In the genomic region with DNA sequence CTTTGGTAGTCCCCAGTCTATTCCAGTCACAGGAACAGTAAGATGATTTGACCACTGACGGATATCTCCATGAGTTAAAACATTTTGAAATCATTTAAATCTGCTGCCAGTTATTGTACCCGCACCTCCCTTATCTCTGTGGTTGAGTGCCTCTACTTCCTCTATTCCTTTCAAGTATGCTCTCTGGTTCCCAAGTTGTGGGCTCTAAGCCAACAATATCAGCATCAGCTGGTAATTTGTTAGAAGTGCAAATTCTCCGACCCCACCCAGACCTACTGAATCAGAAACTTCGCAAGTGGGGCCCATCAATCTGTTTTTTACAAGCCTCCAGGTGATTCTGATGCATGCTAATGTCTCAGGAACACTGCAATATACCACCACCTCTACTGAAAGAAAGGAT, we compare ENCODE assay signal across 9 cellular contexts.
DNase-seq lines count a peak whose midpoint lies in the region; ATAC-seq, FAIRE-seq and TF ChIP-seq lines count a peak whose summit lies in the region.
"Had no signal": no experiment of that assay in that cellular context is flagged by ENCODE, and none has a peak within 500 bp of the region (broad histone marks: within the 10 kb centered on the region; RNA-seq: fewer than 3 reads in every experiment).

No MANE protein-coding gene starts in this region.

- H3K27me3 Mint-ChIP-seq in H9 (ENCODE audit: low read depth): no peaks in the 10 kb centered on the region

- no peak overlapping the region for H4K91ac ChIP-seq in H9 (ENCODE audit: insufficient read length, low read depth, low read length)
- no peak overlapping the region for H4K91ac ChIP-seq in H1 (replicated peaks; ENCODE audit: insufficient read length, low read length)

- no peak for FAIRE-seq in H1 (lab: Jason Lieb, UNC)

- TF ChIP-seq RAD21 in H1 (IDR thresholded peaks at IDR 0.05 in 1 of 2, conservative IDR thresholded peaks at IDR 0.05 in 1 of 2; ENCODE audit: low read depth in 2 of 2, low read length in 2 of 2): no peak

- H3K9me3 Mint-ChIP-seq in H9: peaks cover 0 to 7% of the 10 kb centered on the region in 2 experiments; a peak in 3 of 5 replicates

- H2BK120ac ChIP-seq in H9 (ENCODE audit: low read depth, low read length, poor library complexity, severe bottlenecking): no peak overlapping the region
- H2BK120ac ChIP-seq in H1 (replicated peaks; ENCODE audit: low read depth, low read length): peak overlapping the region; percentile 17

- H3K9ac ChIP-seq in H9 (ENCODE audit: extremely low read depth, insufficient read length, low read length): no peak overlapping the region
- no peak overlapping the region for H3K9ac ChIP-seq in H1 (replicated peaks in 1 of 4; ENCODE audit: extremely low read depth in 1 of 4, low read depth in 3 of 4, low read length in 3 of 4)

- POLR2A ChIA-PET in H1 (lab: Charles Lee; ENCODE audit: partially characterized antibody): no interaction called here

- H3K4me2 ChIP-seq in H9 (ENCODE audit: insufficient read depth, insufficient read length, low read length) (no peak overlapping the region), H1 (ENCODE audit: insufficient read depth in 1 of 2, low read depth in 2 of 2, low read length in 2 of 2) (no peak overlapping the region)

- no peaks in the 10 kb centered on the region for H3K79me1 ChIP-seq in H9 (ENCODE audit: insufficient read depth, low read depth, low read length, poor library complexity, severe bottlenecking)
- no peaks in the 10 kb centered on the region for H3K79me1 ChIP-seq in H1 (ENCODE audit: low read depth, low read length)

- H4K20me1 ChIP-seq in H9 (ENCODE audit: control insufficient read depth, insufficient read depth, insufficient read length): no peaks in the 10 kb centered on the region
- H4K20me1 ChIP-seq in H1 (replicated peaks in 1 of 2; ENCODE audit: control insufficient read depth in 1 of 2, insufficient read depth in 2 of 2, low read length in 2 of 2): no peaks in the 10 kb centered on the region

- no peak overlapping the region for H3K27ac ChIP-seq in H9 (ENCODE audit: insufficient read length, low read depth, low read length)
- no peak overlapping the region for H3K27ac ChIP-seq in H1 (ENCODE audit: low read depth, low read length)
- no peak overlapping the region for H3K27ac ChIP-seq in effector memory CD4-positive, alpha-beta T cell (ENCODE audit: insufficient read depth, low read length, poor library complexity, severe bottlenecking)
- H3K27ac ChIP-seq in right cardiac atrium (ENCODE audit: low read length): no peak overlapping the region

- H4K5ac ChIP-seq in H9 (ENCODE audit: insufficient read length, low read depth, low read length) (no peak overlapping the region), H1 (ENCODE audit: insufficient read length, low read depth, low read length) (no peak overlapping the region)

- no peak overlapping the region for H3K14ac ChIP-seq in H9 (ENCODE audit: insufficient read depth, low read length)
- no peak overlapping the region for H3K14ac ChIP-seq in H1 (ENCODE audit: insufficient read length)

- H2BK20ac ChIP-seq in H9 (ENCODE audit: low read depth, low read length, poor library complexity, severe bottlenecking) (peak overlapping the region; percentile 75), H1 (ENCODE audit: low read length) (no peak overlapping the region)

- CTCF ChIA-PET in H1 (lab: Charles Lee; ENCODE audit: partially characterized antibody): interaction anchor here (0.6 to 4.2 kb wide), 7 partner anchors 11 to 914 kb away, joined by 3 to 18 read pairs (median 3); no protein-coding TSS in a partner anchor

- peaks cover 2% of the 10 kb centered on the region; the same call in 1 of the 2 replicates for H3K4me1 ChIP-seq in H9 (ENCODE audit: insufficient read depth, low read length)
- peaks cover 0 to 9% (median 6%) of the 10 kb centered on the region in 4 experiments; a peak in 3 of 7 replicates for H3K4me1 ChIP-seq in H1 (replicated peaks in 1 of 4; ENCODE audit: control insufficient read depth in 3 of 4, insufficient read depth in 4 of 4, low read length in 3 of 4)
- H3K4me1 ChIP-seq in effector memory CD4-positive, alpha-beta T cell (ENCODE audit: control insufficient read depth, insufficient read depth, low read length, poor library complexity, severe bottlenecking): no peaks in the 10 kb centered on the region
- H3K4me1 ChIP-seq in right cardiac atrium (ENCODE audit: control insufficient read depth, insufficient read depth, low read length): no peaks in the 10 kb centered on the region

- H3K9me3 ChIP-seq in H9 (ENCODE audit: control insufficient read depth, low read depth, low read length) (no peaks in the 10 kb centered on the region), H1 (ENCODE audit: insufficient read depth in 2 of 2, low read depth in 1 of 2, low read length in 1 of 2) (no peaks in the 10 kb centered on the region), right cardiac atrium (ENCODE audit: control insufficient read depth, low read length) (no peaks in the 10 kb centered on the region)
- no peaks in the 10 kb centered on the region for H3K9me3 ChIP-seq in effector memory CD4-positive, alpha-beta T cell (ENCODE audit: control insufficient read depth, low read length)

- H3K18ac ChIP-seq in H9 (ENCODE audit: insufficient read length, low read depth, low read length) (no peak overlapping the region), H1 (ENCODE audit: extremely low read depth, low read length) (no peak overlapping the region; the same call in 1 of the 2 replicates)

- H3K56ac ChIP-seq in H9 (ENCODE audit: insufficient read length, low read depth, low read length) (no peak overlapping the region), H1 (replicated peaks; ENCODE audit: insufficient read length, low read depth, low read length) (no peak overlapping the region)

- peaks cover 0 to 17% (median 3%) of the 10 kb centered on the region in 3 experiments; a peak in 5 of 7 replicates for H3K36me3 Mint-ChIP-seq in H9 (ENCODE audit: insufficient read depth in 1 of 3, low read depth in 3 of 3)

- TF ChIP-seq EP300 in H1 (IDR thresholded peaks at IDR 0.05; ENCODE audit: borderline replicate concordance in 1 of 2, low read depth in 2 of 2, low read length in 2 of 2): no peak

- no peak for TF ChIP-seq POLR2A in H1 (IDR thresholded peaks at IDR 0.05; ENCODE audit: control extremely low read depth in 1 of 2, low read depth in 2 of 2, low read length in 2 of 2)

- ATAC-seq in GM19023 (IDR thresholded peaks at IDR 0.05; ENCODE audit: unreplicated experiment): peak; percentile 47
- peak; percentile 73 for ATAC-seq in HG03432 (IDR thresholded peaks at IDR 0.05; ENCODE audit: unreplicated experiment)
- ATAC-seq in right cardiac atrium: no peak

- no peak overlapping the region for H3K27ac Mint-ChIP-seq in H9

- intact Hi-C loops in right cardiac atrium (cut with DNase I): no loop called here

- no peak overlapping the region for H2BK5ac ChIP-seq in H9 (ENCODE audit: insufficient read length, low read length)
- H2BK5ac ChIP-seq in H1 (ENCODE audit: low read depth, low read length): no peak overlapping the region

- H3K4ac ChIP-seq in H9 (ENCODE audit: low read depth, low read length): no peak overlapping the region
- H3K4ac ChIP-seq in H1 (replicated peaks; ENCODE audit: insufficient read length, low read depth, low read length): no peak overlapping the region

- DNase-seq in H9: no peak
- DNase-seq in H1 (ENCODE audit: low read depth in 1 of 2, low spot score in 2 of 2): no peak
- no peak for DNase-seq in effector memory CD4-positive, alpha-beta T cell
- no peak for DNase-seq in activated gamma-delta T cell treated with Interleukin-2 at 50 U/mL for 16 hours
- DNase-seq in right cardiac atrium: no peak
- DNase-seq in stimulated activated CD4-positive, alpha-beta T cell treated with anti-CD3 and anti-CD28 coated beads, Interleukin-12 subunit alpha, Interleukin-12 subunit beta, amount 100 ng/mL, for 4 hours: no peak
- DNase-seq: T-helper 2 cell had no signal

- H3K23ac ChIP-seq in H9 (ENCODE audit: insufficient read length, low read depth, low read length) (no peak overlapping the region), H1 (ENCODE audit: insufficient read length) (no peak overlapping the region)

- no peak overlapping the region for H3T11ph ChIP-seq in H9 (ENCODE audit: low read length)

- H3K27me3 ChIP-seq in H9 (ENCODE audit: insufficient read depth, low read length): no peaks in the 10 kb centered on the region
- no peaks in the 10 kb centered on the region for H3K27me3 ChIP-seq in H1 (replicated peaks in 1 of 4; ENCODE audit: control insufficient read depth in 3 of 4, extremely low read depth in 1 of 4, insufficient read depth in 3 of 4, low read length in 3 of 4)
- H3K27me3 ChIP-seq in effector memory CD4-positive, alpha-beta T cell (replicated peaks; ENCODE audit: control insufficient read depth, insufficient read depth, low read length, poor library complexity, severe bottlenecking): no peaks in the 10 kb centered on the region
- H3K27me3 ChIP-seq in right cardiac atrium (ENCODE audit: control insufficient read depth, insufficient read depth): no peaks in the 10 kb centered on the region

- H2BK12ac ChIP-seq in H9 (ENCODE audit: insufficient read length, low read depth, low read length) (no peak overlapping the region), H1 (ENCODE audit: low read depth, low read length) (no peak overlapping the region)

- H3K4me3 Mint-ChIP-seq in H9: no peak overlapping the region

- no peak overlapping the region for H3K4me3 ChIP-seq in H1 (ENCODE audit: extremely low read depth in 1 of 4, insufficient read depth in 2 of 4, low read depth in 3 of 4, low read length in 4 of 4)
- H3K4me3 ChIP-seq in effector memory CD4-positive, alpha-beta T cell (ENCODE audit: insufficient read depth, low read depth, low read length, poor library complexity, severe bottlenecking): no peak overlapping the region
- no peak overlapping the region for H3K4me3 ChIP-seq in right cardiac atrium (ENCODE audit: low read length)

- H2BK15ac ChIP-seq in H9 (ENCODE audit: low read depth, low read length): no peak overlapping the region
- H2BK15ac ChIP-seq in H1 (ENCODE audit: low read length): no peak overlapping the region

- H3K23me2 ChIP-seq in H9 (ENCODE audit: insufficient read length, low read depth, low read length, poor library complexity, severe bottlenecking) (no peaks in the 10 kb centered on the region), H1 (ENCODE audit: low read depth, low read length) (no peaks in the 10 kb centered on the region)

- H4K8ac ChIP-seq in H9 (replicated peaks; ENCODE audit: insufficient read length, low read depth, low read length) (no peak overlapping the region), H1 (ENCODE audit: extremely low read depth, insufficient read depth, low read length) (no peak overlapping the region)

- no peak overlapping the region for H2AFZ ChIP-seq in H9 (ENCODE audit: low read length)
- H2AFZ ChIP-seq in H1 (ENCODE audit: low read length): no peak overlapping the region

- no peaks in the 10 kb centered on the region for H3K79me2 ChIP-seq in H9 (ENCODE audit: insufficient read depth, low read length)
- no peaks in the 10 kb centered on the region for H3K79me2 ChIP-seq in H1 (ENCODE audit: control insufficient read depth in 1 of 2, insufficient read depth in 2 of 2, low read length in 2 of 2)

- no CpG with 5 or more reads among the region's 4 CpGs for WGBS in H9 (ENCODE audit: extremely low coverage, insufficient read length, low lambda C conversion rate)
- 92% methylated on average over 4 of the region's 4 CpGs; no CpG with 5 or more reads in 1 of the 2 experiments for WGBS in H1 (ENCODE audit: extremely low coverage in 1 of 2, insufficient coverage in 1 of 2, insufficient read length in 1 of 2, insufficient replicate concordance in 2 of 2, low coverage in 1 of 2, low lambda C conversion rate in 2 of 2, missing lambda C conversion rate in 1 of 2), 2 experiments
- 24% methylated on average over 4 of the region's 4 CpGs for WGBS in right cardiac atrium

- H3K4me1 Mint-ChIP-seq in H9: peaks cover 28 to 33% of the 10 kb centered on the region in 2 experiments

- no peak overlapping the region for H2AK5ac ChIP-seq in H9 (ENCODE audit: insufficient read length, low read length)
- H2AK5ac ChIP-seq in H1 (ENCODE audit: low read depth, low read length): no peak overlapping the region

- no peak for TF ChIP-seq CTCF in H9 (conservative IDR thresholded peaks at IDR 0.05)
- TF ChIP-seq CTCF in H1 (IDR thresholded peaks at IDR 0.05; ENCODE audit: control extremely low read depth in 1 of 3, insufficient read depth in 1 of 3, low read depth in 1 of 3, low read length in 3 of 3): no peak

- peaks cover 0 to 3% (median 0%) of the 10 kb centered on the region in 4 experiments; a peak in 1 of 8 replicates for H3K36me3 ChIP-seq in H1 (ENCODE audit: control insufficient read depth in 2 of 4, insufficient read depth in 4 of 4, low read length in 3 of 4)
- no peaks in the 10 kb centered on the region for H3K36me3 ChIP-seq in effector memory CD4-positive, alpha-beta T cell (ENCODE audit: control insufficient read depth, insufficient read depth, low read length)

Comparison
In these comparisons a context has a peak if more than half of its experiments do, and no peak if none do; other contexts are left out.
1. ATAC-seq: peak in GM19023 (single experiment) and HG03432 (single experiment); none in right cardiac atrium (0 of 2).